In the genomic region with DNA sequence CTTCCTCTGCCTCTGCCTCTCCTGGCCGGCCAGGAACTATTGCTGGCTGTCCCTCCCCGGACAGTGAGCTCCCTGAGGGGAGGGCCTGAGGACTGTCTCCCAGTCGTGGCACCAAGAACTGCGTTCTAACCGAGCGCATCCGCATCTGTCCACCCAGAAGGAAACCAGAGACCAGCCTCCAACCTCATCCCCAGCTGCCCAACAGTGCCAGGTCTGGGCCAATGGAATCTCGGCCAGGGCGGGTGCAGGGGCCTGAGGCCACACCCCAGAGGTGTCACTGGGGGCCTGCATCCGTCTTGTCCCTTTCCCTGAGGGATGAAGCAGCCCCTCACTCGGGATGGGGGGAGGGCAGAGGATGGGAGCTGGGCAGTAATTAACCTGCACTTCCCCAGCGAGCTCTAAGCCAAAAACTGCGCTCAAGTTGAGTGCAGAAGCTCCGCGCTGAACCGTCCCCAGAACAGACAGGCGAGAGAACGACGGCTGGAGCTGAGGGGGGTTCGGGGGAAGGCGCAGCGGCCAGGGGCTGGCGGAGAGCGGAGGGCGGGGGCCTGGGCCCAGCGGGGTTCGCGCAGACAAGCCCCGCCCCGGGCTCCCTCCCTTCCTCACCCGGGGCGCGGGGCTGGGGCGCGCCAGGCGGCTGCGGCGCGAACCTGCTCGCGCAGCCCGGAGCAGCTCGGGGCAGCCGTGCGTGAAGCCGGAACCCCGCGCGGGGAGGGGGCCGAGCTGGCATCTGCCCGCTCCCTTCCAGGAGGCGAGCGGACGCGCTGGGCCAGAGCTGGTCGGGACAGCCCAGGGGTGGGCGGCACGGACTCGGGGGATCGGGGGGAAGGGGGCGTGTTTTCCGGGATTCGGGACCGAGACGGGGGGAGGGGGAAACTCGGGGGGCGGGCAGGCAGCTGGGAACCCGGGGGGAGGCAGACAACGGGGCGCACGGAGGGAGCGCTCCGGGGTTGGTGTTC, we compare ENCODE assay signal across 2 cellular contexts.
A peak's percentile ranks its signal among the peaks of the same experiment; 100 is the strongest.
TF ChIP-seq lines count a peak whose summit lies in the region.

No MANE protein-coding gene starts in this region.

TF ChIP-seq in A549, 52 proteins besides CTCF, POLR2A, EP300 and RAD21:
- no peak for TF ChIP-seq ZNF302 (CRISPR knock-in tag; IDR thresholded peaks at IDR 0.05)
- no peak for TF ChIP-seq FOSB (CRISPR knock-in tag; IDR thresholded peaks at IDR 0.05)
- no peak for TF ChIP-seq CEBPB (IDR thresholded peaks at IDR 0.05)
- no peak for TF ChIP-seq RNF2 (IDR thresholded peaks at IDR 0.05; ENCODE audit: borderline replicate concordance, low read depth)
- TF ChIP-seq, protein P1, sequence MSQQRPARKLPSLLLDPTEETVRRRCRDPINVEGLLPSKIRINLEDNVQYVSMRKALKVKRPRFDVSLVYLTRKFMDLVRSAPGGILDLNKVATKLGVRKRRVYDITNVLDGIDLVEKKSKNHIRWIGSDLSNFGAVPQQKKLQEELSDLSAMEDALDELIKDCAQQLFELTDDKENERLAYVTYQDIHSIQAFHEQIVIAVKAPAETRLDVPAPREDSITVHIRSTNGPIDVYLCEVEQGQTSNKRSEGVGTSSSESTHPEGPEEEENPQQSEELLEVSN (IDR thresholded peaks at IDR 0.05; ENCODE audit: borderline replicate concordance, low read depth), result no peak
- no peak for TF ChIP-seq HEYL (CRISPR knock-in tag; IDR thresholded peaks at IDR 0.05)
- TF ChIP-seq, protein P2, sequence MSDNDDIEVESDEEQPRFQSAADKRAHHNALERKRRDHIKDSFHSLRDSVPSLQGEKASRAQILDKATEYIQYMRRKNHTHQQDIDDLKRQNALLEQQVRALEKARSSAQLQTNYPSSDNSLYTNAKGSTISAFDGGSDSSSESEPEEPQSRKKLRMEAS (IDR thresholded peaks at IDR 0.05), result no peak
- TF ChIP-seq FOXS1 (CRISPR knock-in tag; IDR thresholded peaks at IDR 0.05), result no peak
- TF ChIP-seq KDM1A (IDR thresholded peaks at IDR 0.05; ENCODE audit: low read depth), result no peak
- TF ChIP-seq NPAS2 (CRISPR knock-in tag; IDR thresholded peaks at IDR 0.05; ENCODE audit: borderline replicate concordance), result no peak
- no peak for TF ChIP-seq FOSL2 (IDR thresholded peaks at IDR 0.05)
- no peak for TF ChIP-seq FOSL2 (CRISPR knock-in tag; IDR thresholded peaks at IDR 0.05)
- TF ChIP-seq, protein P3, sequence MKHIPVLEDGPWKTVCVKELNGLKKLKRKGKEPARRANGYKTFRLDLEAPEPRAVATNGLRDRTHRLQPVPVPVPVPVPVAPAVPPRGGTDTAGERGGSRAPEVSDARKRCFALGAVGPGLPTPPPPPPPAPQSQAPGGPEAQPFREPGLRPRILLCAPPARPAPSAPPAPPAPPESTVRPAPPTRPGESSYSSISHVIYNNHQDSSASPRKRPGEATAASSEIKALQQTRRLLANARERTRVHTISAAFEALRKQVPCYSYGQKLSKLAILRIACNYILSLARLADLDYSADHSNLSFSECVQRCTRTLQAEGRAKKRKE (CRISPR knock-in tag; IDR thresholded peaks at IDR 0.05; ENCODE audit: low read depth), result no peak
- no peak for TF ChIP-seq MAZ (IDR thresholded peaks at IDR 0.05; ENCODE audit: borderline replicate concordance, low read depth, low read length)
- TF ChIP-seq BHLHE40 (IDR thresholded peaks at IDR 0.05; ENCODE audit: low read depth, low read length), result no peak
- TF ChIP-seq, protein P4, sequence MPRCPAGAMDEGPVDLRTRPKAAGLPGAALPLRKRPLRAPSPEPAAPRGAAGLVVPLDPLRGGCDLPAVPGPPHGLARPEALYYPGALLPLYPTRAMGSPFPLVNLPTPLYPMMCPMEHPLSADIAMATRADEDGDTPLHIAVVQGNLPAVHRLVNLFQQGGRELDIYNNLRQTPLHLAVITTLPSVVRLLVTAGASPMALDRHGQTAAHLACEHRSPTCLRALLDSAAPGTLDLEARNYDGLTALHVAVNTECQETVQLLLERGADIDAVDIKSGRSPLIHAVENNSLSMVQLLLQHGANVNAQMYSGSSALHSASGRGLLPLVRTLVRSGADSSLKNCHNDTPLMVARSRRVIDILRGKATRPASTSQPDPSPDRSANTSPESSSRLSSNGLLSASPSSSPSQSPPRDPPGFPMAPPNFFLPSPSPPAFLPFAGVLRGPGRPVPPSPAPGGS (IDR thresholded peaks at IDR 0.05), result no peak; the same call in 2 of the 3 replicates
- TF ChIP-seq RCOR1 (IDR thresholded peaks at IDR 0.05; ENCODE audit: low read depth, low read length), result no peak
- TF ChIP-seq SREBF2 (IDR thresholded peaks at IDR 0.05), result no peak
- TF ChIP-seq, protein P5, sequence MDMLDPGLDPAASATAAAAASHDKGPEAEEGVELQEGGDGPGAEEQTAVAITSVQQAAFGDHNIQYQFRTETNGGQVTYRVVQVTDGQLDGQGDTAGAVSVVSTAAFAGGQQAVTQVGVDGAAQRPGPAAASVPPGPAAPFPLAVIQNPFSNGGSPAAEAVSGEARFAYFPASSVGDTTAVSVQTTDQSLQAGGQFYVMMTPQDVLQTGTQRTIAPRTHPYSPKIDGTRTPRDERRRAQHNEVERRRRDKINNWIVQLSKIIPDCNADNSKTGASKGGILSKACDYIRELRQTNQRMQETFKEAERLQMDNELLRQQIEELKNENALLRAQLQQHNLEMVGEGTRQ (IDR thresholded peaks at IDR 0.05), result no peak
- no peak for TF ChIP-seq CHD4 (IDR thresholded peaks at IDR 0.05; ENCODE audit: borderline replicate concordance)
- TF ChIP-seq JUNB (IDR thresholded peaks at IDR 0.05), result no peak
TF ChIP-seq in A549: peak in this region for 0.

TF ChIP-seq in HepG2, 621 proteins besides CTCF, POLR2A, EP300 and RAD21 (continues in another document):
- TF ChIP-seq ZNF883 (CRISPR knock-in tag; IDR thresholded peaks at IDR 0.05; ENCODE audit: not compliant biosample characterization), result peak; percentile 53
- no peak for TF ChIP-seq FOXC1 (CRISPR knock-in tag; IDR thresholded peaks at IDR 0.05; ENCODE audit: borderline replicate concordance)
- 0 out of 2 replicates have a peak, but pooled peaks have one; percentile 89 for TF ChIP-seq GZF1 (CRISPR knock-in tag; IDR thresholded peaks at IDR 0.05)
- TF ChIP-seq ZNF552 (CRISPR knock-in tag; IDR thresholded peaks at IDR 0.05; ENCODE audit: borderline replicate concordance), result 0 out of 2 replicates have a peak, but pooled peaks have one; percentile 17
- TF ChIP-seq CBX5 (CRISPR knock-in tag; IDR thresholded peaks at IDR 0.05; ENCODE audit: borderline replicate concordance), result no peak
- TF ChIP-seq REL (CRISPR knock-in tag; conservative IDR thresholded peaks at IDR 0.05), result peak; percentile 76
- TF ChIP-seq ZNF773 (CRISPR knock-in tag; IDR thresholded peaks at IDR 0.05; ENCODE audit: borderline replicate concordance), result no peak
- TF ChIP-seq ARHGAP35 (CRISPR knock-in tag; IDR thresholded peaks at IDR 0.05; ENCODE audit: borderline replicate concordance), result no peak; the same call in 1 of the 2 replicates
- TF ChIP-seq CBX1 (IDR thresholded peaks at IDR 0.05; ENCODE audit: low read depth), result peak; percentile 25
- no peak for TF ChIP-seq ZNF10 (CRISPR knock-in tag; IDR thresholded peaks at IDR 0.05; ENCODE audit: borderline replicate concordance, low read depth)
- TF ChIP-seq, protein P6, sequence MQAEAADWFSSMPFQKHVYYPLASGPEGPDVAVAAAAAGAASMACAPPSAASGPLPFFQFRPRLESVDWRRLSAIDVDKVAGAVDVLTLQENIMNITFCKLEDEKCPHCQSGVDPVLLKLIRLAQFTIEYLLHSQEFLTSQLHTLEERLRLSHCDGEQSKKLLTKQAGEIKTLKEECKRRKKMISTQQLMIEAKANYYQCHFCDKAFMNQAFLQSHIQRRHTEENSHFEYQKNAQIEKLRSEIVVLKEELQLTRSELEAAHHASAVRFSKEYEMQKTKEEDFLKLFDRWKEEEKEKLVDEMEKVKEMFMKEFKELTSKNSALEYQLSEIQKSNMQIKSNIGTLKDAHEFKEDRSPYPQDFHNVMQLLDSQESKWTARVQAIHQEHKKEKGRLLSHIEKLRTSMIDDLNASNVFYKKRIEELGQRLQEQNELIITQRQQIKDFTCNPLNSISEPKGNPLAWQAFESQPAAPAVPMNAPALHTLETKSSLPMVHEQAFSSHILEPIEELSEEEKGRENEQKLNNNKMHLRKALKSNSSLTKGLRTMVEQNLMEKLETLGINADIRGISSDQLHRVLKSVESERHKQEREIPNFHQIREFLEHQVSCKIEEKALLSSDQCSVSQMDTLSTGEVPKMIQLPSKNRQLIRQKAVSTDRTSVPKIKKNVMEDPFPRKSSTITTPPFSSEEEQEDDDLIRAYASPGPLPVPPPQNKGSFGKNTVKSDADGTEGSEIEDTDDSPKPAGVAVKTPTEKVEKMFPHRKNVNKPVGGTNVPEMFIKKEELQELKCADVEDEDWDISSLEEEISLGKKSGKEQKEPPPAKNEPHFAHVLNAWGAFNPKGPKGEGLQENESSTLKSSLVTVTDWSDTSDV (CRISPR knock-in tag; IDR thresholded peaks at IDR 0.05), result 0 out of 2 replicates have a peak, but pooled peaks have one; percentile 87
- TF ChIP-seq AKAP8 (CRISPR knock-in tag; IDR thresholded peaks at IDR 0.05), result peak; percentile 88; the same call in 1 of the 2 replicates
- TF ChIP-seq EED (CRISPR knock-in tag; IDR thresholded peaks at IDR 0.05), result peak; percentile 56; the same call in 1 of the 2 replicates
- peak; percentile 75; the same call in 1 of the 2 replicates for TF ChIP-seq HOXA9 (CRISPR knock-in tag; IDR thresholded peaks at IDR 0.05; ENCODE audit: borderline replicate concordance)
- no peak for TF ChIP-seq ZNF33A (CRISPR knock-in tag; IDR thresholded peaks at IDR 0.05; ENCODE audit: borderline replicate concordance)
- TF ChIP-seq CHCHD3 (CRISPR knock-in tag; IDR thresholded peaks at IDR 0.05), result 0 out of 2 replicates have a peak, but pooled peaks have one; percentile 41
- 0 out of 2 replicates have a peak, but pooled peaks have one; percentile 49 for TF ChIP-seq ZNF333 (CRISPR knock-in tag; IDR thresholded peaks at IDR 0.05; ENCODE audit: borderline replicate concordance)
- TF ChIP-seq RFXAP (CRISPR knock-in tag; IDR thresholded peaks at IDR 0.05; ENCODE audit: borderline replicate concordance), result 0 out of 2 replicates have a peak, but pooled peaks have one; percentile 17
- peak; percentile 31; the same call in 1 of the 2 replicates for TF ChIP-seq ARNT2 (CRISPR knock-in tag; IDR thresholded peaks at IDR 0.05; ENCODE audit: low read depth)
- TF ChIP-seq PAX8 (CRISPR knock-in tag; IDR thresholded peaks at IDR 0.05; ENCODE audit: borderline replicate concordance), result no peak
- peak; percentile 62; the same call in 1 of the 2 replicates for TF ChIP-seq DR1 (CRISPR knock-in tag; IDR thresholded peaks at IDR 0.05)
- peak; percentile 21; the same call in 1 of the 2 replicates for TF ChIP-seq REPIN1 (CRISPR knock-in tag; IDR thresholded peaks at IDR 0.05; ENCODE audit: borderline replicate concordance, low read depth)
- TF ChIP-seq, protein P7, sequence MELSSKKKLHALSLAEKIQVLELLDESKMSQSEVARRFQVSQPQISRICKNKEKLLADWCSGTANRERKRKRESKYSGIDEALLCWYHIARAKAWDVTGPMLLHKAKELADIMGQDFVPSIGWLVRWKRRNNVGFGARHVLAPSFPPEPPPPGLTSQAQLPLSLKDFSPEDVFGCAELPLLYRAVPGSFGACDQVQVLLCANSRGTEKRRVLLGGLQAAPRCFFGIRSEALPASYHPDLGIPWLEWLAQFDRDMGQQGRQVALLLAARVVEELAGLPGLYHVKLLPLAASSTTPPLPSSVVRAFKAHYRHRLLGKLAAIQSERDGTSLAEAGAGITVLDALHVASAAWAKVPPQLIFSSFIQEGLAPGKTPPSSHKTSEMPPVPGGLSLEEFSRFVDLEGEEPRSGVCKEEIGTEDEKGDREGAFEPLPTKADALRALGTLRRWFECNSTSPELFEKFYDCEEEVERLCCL (CRISPR knock-in tag; IDR thresholded peaks at IDR 0.05; ENCODE audit: borderline replicate concordance), result peak; percentile 57; the same call in 1 of the 2 replicates
- TF ChIP-seq U2AF1 (optimal IDR thresholded peaks at IDR 0.05; ENCODE audit: low read depth, low read length), result peak; percentile 76
- TF ChIP-seq, protein P8, sequence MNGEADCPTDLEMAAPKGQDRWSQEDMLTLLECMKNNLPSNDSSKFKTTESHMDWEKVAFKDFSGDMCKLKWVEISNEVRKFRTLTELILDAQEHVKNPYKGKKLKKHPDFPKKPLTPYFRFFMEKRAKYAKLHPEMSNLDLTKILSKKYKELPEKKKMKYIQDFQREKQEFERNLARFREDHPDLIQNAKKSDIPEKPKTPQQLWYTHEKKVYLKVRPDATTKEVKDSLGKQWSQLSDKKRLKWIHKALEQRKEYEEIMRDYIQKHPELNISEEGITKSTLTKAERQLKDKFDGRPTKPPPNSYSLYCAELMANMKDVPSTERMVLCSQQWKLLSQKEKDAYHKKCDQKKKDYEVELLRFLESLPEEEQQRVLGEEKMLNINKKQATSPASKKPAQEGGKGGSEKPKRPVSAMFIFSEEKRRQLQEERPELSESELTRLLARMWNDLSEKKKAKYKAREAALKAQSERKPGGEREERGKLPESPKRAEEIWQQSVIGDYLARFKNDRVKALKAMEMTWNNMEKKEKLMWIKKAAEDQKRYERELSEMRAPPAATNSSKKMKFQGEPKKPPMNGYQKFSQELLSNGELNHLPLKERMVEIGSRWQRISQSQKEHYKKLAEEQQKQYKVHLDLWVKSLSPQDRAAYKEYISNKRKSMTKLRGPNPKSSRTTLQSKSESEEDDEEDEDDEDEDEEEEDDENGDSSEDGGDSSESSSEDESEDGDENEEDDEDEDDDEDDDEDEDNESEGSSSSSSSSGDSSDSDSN (CRISPR knock-in tag; IDR thresholded peaks at IDR 0.05), result peak; percentile 67; the same call in 1 of the 2 replicates
- TF ChIP-seq ZNF709 (CRISPR knock-in tag; IDR thresholded peaks at IDR 0.05), result no peak
- TF ChIP-seq, protein P9, sequence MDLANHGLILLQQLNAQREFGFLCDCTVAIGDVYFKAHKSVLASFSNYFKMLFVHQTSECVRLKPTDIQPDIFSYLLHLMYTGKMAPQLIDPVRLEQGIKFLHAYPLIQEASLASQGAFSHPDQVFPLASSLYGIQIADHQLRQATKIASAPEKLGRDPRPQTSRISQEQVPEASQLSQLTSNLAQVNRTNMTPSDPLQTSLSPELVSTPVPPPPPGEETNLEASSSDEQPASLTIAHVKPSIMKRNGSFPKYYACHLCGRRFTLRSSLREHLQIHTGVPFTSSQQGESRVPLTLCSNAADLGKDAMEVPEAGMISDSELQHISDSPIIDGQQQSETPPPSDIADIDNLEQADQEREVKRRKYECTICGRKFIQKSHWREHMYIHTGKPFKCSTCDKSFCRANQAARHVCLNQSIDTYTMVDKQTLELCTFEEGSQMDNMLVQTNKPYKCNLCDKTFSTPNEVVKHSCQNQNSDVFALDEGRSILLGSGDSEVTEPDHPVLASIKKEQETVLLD (CRISPR knock-in tag; IDR thresholded peaks at IDR 0.05; ENCODE audit: low read depth), result 0 out of 2 replicates have a peak, but pooled peaks have one; percentile 67
- TF ChIP-seq HOXA3 (CRISPR knock-in tag; IDR thresholded peaks at IDR 0.05), result peak; percentile 11; the same call in 1 of the 2 replicates
- TF ChIP-seq TARDBP (CRISPR knock-in tag; IDR thresholded peaks at IDR 0.05), result peak; percentile 65; the same call in 1 of the 2 replicates
- TF ChIP-seq FOXK2 (IDR thresholded peaks at IDR 0.05), result no peak
- TF ChIP-seq SP4 (CRISPR knock-in tag; IDR thresholded peaks at IDR 0.05), result peak; percentile 73; the same call in 1 of the 2 replicates
- no peak for TF ChIP-seq ZNF678 (CRISPR knock-in tag; IDR thresholded peaks at IDR 0.05)
- no peak for TF ChIP-seq NFIC (IDR thresholded peaks at IDR 0.05; ENCODE audit: low read length)
- peak; percentile 33 for TF ChIP-seq PTBP1 (IDR thresholded peaks at IDR 0.05; ENCODE audit: low read depth, low read length, poor library complexity, severe bottlenecking)
